Comparison of ENCODE assay signal across 14 cellular contexts in the genomic region with DNA sequence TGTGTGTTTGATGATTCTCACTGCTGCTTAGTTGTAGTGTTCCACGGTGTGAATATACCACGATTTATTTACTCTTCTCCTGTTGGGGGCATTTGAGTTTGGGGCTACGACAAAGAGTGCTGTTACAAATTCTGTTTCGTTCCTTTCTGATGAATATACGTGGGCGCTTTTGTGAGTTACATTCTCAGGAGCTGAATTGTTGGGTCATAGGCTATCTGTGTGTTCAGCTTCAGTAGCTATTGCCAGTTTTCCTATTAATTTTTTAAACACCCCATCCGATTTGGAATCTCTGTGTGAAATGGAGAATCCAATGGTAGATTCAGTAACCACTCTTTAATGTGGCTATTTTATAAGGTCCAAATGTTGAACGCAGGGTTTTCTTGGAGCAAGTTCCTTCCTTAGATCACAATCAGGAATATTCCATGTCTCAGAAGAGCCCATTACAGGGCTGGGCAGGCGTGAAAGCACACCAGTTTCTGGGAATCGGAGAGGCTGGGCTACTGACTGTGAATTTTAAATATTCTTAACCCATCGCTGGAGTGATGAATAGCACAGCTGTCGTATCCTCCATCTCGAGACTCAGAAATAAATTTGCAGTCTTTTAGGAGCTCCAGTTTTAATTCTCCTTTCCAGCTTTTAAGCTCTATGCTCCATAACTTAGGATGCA.
A peak's percentile ranks its signal among the peaks of the same experiment; 100 is the strongest.
DNase-seq lines count a peak whose midpoint lies in the region; ATAC-seq and TF ChIP-seq lines count a peak whose summit lies in the region.
"Had no signal": no experiment of that assay in that cellular context is flagged by ENCODE, and none has a peak within 500 bp of the region (broad histone marks: within the 10 kb centered on the region; RNA-seq: fewer than 3 reads in every experiment).

No MANE protein-coding gene starts in this region.

- H3K9me3 Mint-ChIP-seq in central memory CD8-positive, alpha-beta T cell = no peaks in the 10 kb centered on the region
- peaks cover 6% of the 10 kb centered on the region for H3K9me3 Mint-ChIP-seq in activated CD4-positive, alpha-beta T cell treated with anti-CD3 and anti-CD28 coated beads, Interleukin-2, amount 10 ng/mL, durations not matched to agents 7 days and 5 days
- H3K9me3 Mint-ChIP-seq: nephron had no signal

- H3K9me3 ChIP-seq in heart left ventricle (peaks cover 0 to 6% (median 0%) of the 10 kb centered on the region in 12 donors), uterus (no peaks in the 10 kb centered on the region)
- H3K9me3 ChIP-seq: thyroid gland had no signal

- CTCF ChIA-PET in activated CD4-positive, alpha-beta T cell treated with anti-CD3 and anti-CD28 coated beads, Interleukin-2, amount 10 ng/mL, durations not matched to agents 7 days and 5 days (lab: Charles Lee) = interaction anchor here (0.6 to 1.2 kb wide), 6 partner anchors 12 to 301 kb away, joined by 3 to 4 read pairs (median 3); no protein-coding TSS in a partner anchor

- peak overlapping the region; percentile 71 for H3K4me3 Mint-ChIP-seq in central memory CD8-positive, alpha-beta T cell
- no peak overlapping the region for H3K4me3 Mint-ChIP-seq in activated CD4-positive, alpha-beta T cell treated with anti-CD3 and anti-CD28 coated beads, Interleukin-2, amount 10 ng/mL, durations not matched to agents 7 days and 5 days
- H3K4me3 Mint-ChIP-seq: nephron had no signal

- peaks cover 71% of the 10 kb centered on the region for H3K4me1 Mint-ChIP-seq in central memory CD8-positive, alpha-beta T cell
- peaks cover 16% of the 10 kb centered on the region for H3K4me1 Mint-ChIP-seq in activated CD4-positive, alpha-beta T cell treated with anti-CD3 and anti-CD28 coated beads, Interleukin-2, amount 10 ng/mL, durations not matched to agents 7 days and 5 days

- H3K27me3 ChIP-seq in heart left ventricle = no peaks in the 10 kb centered on the region
- no peaks in the 10 kb centered on the region for H3K27me3 ChIP-seq in uterus
- H3K27me3 ChIP-seq: thyroid gland had no signal

- H3K4me1 ChIP-seq in heart left ventricle = peaks cover 0 to 48% (median 34%) of the 10 kb centered on the region in 12 donors
- H3K4me1 ChIP-seq in uterus = peaks cover 0 to 7% of the 10 kb centered on the region in 2 donors

- TF ChIP-seq POLR2A in heart left ventricle (IDR thresholded peaks at IDR 0.05) = no peak
- no peak for TF ChIP-seq POLR2A in uterus (IDR thresholded peaks at IDR 0.05)

- H3K27ac ChIP-seq in heart left ventricle (peak overlapping the region in 9 of 12 donors; percentile 0 to 84 (median 30)), uterus (peak overlapping the region; percentile 50)
- H3K27ac ChIP-seq: SK-N-MC, VCaP had no signal

- H3K4me3 ChIP-seq in heart left ventricle = peak overlapping the region in 7 of 12 donors; percentile 11 to 41 (median 16)
- no peak overlapping the region for H3K4me3 ChIP-seq in uterus
- H3K4me3 ChIP-seq: SK-N-MC, skin epidermis, thyroid gland had no signal

- H3K27me3 Mint-ChIP-seq in central memory CD8-positive, alpha-beta T cell = no peaks in the 10 kb centered on the region
- H3K27me3 Mint-ChIP-seq in activated CD4-positive, alpha-beta T cell treated with anti-CD3 and anti-CD28 coated beads, Interleukin-2, amount 10 ng/mL, durations not matched to agents 7 days and 5 days = no peaks in the 10 kb centered on the region

- H3K36me3 Mint-ChIP-seq in central memory CD8-positive, alpha-beta T cell (ENCODE audit: insufficient read depth) = peaks cover 7% of the 10 kb centered on the region
- H3K36me3 Mint-ChIP-seq in activated CD4-positive, alpha-beta T cell treated with anti-CD3 and anti-CD28 coated beads, Interleukin-2, amount 10 ng/mL, durations not matched to agents 7 days and 5 days (ENCODE audit: low read depth) = peaks cover 8% of the 10 kb centered on the region

- ATAC-seq in heart left ventricle = no peak
- ATAC-seq in central memory CD8-positive, alpha-beta T cell (replicated peaks; ENCODE audit: extremely low read depth, poor library complexity, severe bottlenecking) = no peak

- H3K36me3 ChIP-seq in heart left ventricle (no peaks in the 10 kb centered on the region), uterus (no peaks in the 10 kb centered on the region)
- H3K36me3 ChIP-seq: thyroid gland had no signal

- peak overlapping the region; percentile 16 for H3K27ac Mint-ChIP-seq in central memory CD8-positive, alpha-beta T cell (ENCODE audit: low read depth)
- H3K27ac Mint-ChIP-seq in activated CD4-positive, alpha-beta T cell treated with anti-CD3 and anti-CD28 coated beads, Interleukin-2, amount 10 ng/mL, durations not matched to agents 7 days and 5 days = no peak overlapping the region

- POLR2A ChIA-PET in activated CD4-positive, alpha-beta T cell treated with anti-CD3 and anti-CD28 coated beads, Interleukin-2, amount 10 ng/mL, durations not matched to agents 7 days and 5 days (lab: Charles Lee) = no interaction called here

- intact Hi-C loops in heart left ventricle (cut with DNase I) = loop anchor here in 3 of 10 donors (5.0 to 10.0 kb wide), 2 partner anchors 39 to 112 kb away; no protein-coding TSS in a partner anchor
- intact Hi-C loops in cardiac septum (cut with DNase I) = no loop called here
- intact Hi-C loops in uterus (cut with DNase I; ENCODE audit: low total_unique reads) = no loop called here

- DNase-seq in heart left ventricle (no peak), cardiac septum (ENCODE audit: low spot score) (no peak), midbrain (lab: John Stamatoyannopoulos, UW) (peak; percentile 49), uterus (no peak), HT-29 (ENCODE audit: low spot score) (no peak), ecto neural progenitor cell (ENCODE audit: low spot score) (no peak)
- no peak for DNase-seq in central memory CD8-positive, alpha-beta T cell (ENCODE audit: low spot score in 2 of 2)
- no peak for DNase-seq in activated CD4-positive, alpha-beta T cell treated with anti-CD3 and anti-CD28 coated beads, Interleukin-2, amount 10 ng/mL, durations not matched to agents 7 days and 5 days
- DNase-seq: NCI-H2171, thyroid gland had no signal

- no peak for TF ChIP-seq CTCF in heart left ventricle (IDR thresholded peaks at IDR 0.05)
- no peak for TF ChIP-seq CTCF in uterus (IDR thresholded peaks at IDR 0.05)

- WGBS in heart left ventricle, 4 donors = 54 to 66% (median 60%) methylated on average over 13 of the region's 13 CpGs

Comparison
In these comparisons a context has a peak if more than half of its experiments do, and no peak if none do; other contexts are left out.
1. H3K4me3 ChIP-seq: peak in heart left ventricle (7 of 12); none in uterus (0 of 2).